Comparison of ENCODE assay signal across 22 cellular contexts in the genomic region with DNA sequence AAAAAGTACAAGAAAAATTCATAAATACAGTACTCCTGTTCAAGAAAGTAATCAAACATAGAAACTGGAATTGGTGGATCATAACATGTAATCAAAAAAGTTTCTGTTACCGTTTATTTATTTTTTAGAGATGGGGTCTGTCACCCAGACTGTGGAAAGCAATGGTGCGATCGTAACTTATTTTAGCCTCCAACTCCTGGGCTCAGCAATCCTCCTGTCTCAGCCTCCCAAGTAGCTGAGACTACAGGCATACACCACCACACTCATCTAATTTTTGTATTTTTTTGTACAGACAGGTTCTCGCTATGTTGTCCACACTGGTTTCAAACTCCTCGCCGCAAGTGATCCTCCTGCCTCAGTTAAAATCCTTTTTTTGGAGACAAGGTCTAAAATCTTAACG.
"Had no signal": no experiment of that assay in that cellular context is flagged by ENCODE, and none has a peak within 500 bp of the region (broad histone marks: within the 10 kb centered on the region; RNA-seq: fewer than 3 reads in every experiment).

No MANE protein-coding gene starts in this region.

- H3K27ac Mint-ChIP-seq: activated CD8-positive, alpha-beta T cell treated with anti-CD3 and anti-CD28 coated beads for 36 hours; activated naive CD4-positive, alpha-beta T cell treated with anti-CD3 and anti-CD28 coated beads, Interleukin-2, amount 50 U/mL, for 24 hours; nephron; progenitor cell of endocrine pancreas; stimulated activated naive CD8-positive, alpha-beta T cell treated with anti-CD3 and anti-CD28 coated beads, Interleukin-15, Interleukin-2, amounts not matched to agents 100 ng/mL and 50 ng/mL, for 24 hours; WTC11 had no signal

- DNase-seq: activated CD4-positive, alpha-beta T cell treated with anti-CD3 and anti-CD28 coated beads for 48 hours; activated CD8-positive, alpha-beta T cell treated with anti-CD3 and anti-CD28 coated beads for 36 hours; activated effector memory CD4-positive, alpha-beta T cell treated with Interleukin-2 at 50 U/mL for 16 hours; activated T-cell treated with anti-CD3 and anti-CD28 coated beads, Interleukin-2, amount 50 U/mL, for 4 hours; adrenal gland; effector memory CD4-positive, alpha-beta T cell; left lung; nucleus accumbens; stimulated activated CD4-positive, alpha-beta T cell treated with anti-CD3 and anti-CD28 coated beads, Interleukin-4, amount 100 ng/mL, for 4 hours; stimulated activated CD8-positive, alpha-beta memory T cell treated with anti-CD3 and anti-CD28 coated beads, Interleukin-4, amount 100 ng/mL, for 48 hours; SW 1271; uterus had no signal

- H3K27me3 Mint-ChIP-seq: activated CD8-positive, alpha-beta T cell treated with anti-CD3 and anti-CD28 coated beads for 36 hours; activated naive CD4-positive, alpha-beta T cell treated with anti-CD3 and anti-CD28 coated beads, Interleukin-2, amount 50 U/mL, for 24 hours; central memory CD8-positive, alpha-beta T cell; progenitor cell of endocrine pancreas; stimulated activated naive CD8-positive, alpha-beta T cell treated with anti-CD3 and anti-CD28 coated beads, Interleukin-15, Interleukin-2, amounts not matched to agents 100 ng/mL and 50 ng/mL, for 24 hours had no signal

- H3K9me3 Mint-ChIP-seq: activated CD8-positive, alpha-beta T cell treated with anti-CD3 and anti-CD28 coated beads for 36 hours; activated naive CD4-positive, alpha-beta T cell treated with anti-CD3 and anti-CD28 coated beads, Interleukin-2, amount 50 U/mL, for 24 hours; activated T-cell treated with anti-CD3 and anti-CD28 coated beads, Interleukin-2, amount 50 U/mL, for 4 hours; central memory CD8-positive, alpha-beta T cell; nephron; stimulated activated naive CD8-positive, alpha-beta T cell treated with anti-CD3 and anti-CD28 coated beads, Interleukin-15, Interleukin-2, amounts not matched to agents 100 ng/mL and 50 ng/mL, for 24 hours had no signal

- H3K27me3 ChIP-seq: adrenal gland, gastroesophageal sphincter, left lung, right atrium auricular region, tibial nerve, uterus had no signal

- H3K4me3 Mint-ChIP-seq: activated CD8-positive, alpha-beta T cell treated with anti-CD3 and anti-CD28 coated beads for 36 hours; activated naive CD4-positive, alpha-beta T cell treated with anti-CD3 and anti-CD28 coated beads, Interleukin-2, amount 50 U/mL, for 24 hours; activated T-cell treated with anti-CD3 and anti-CD28 coated beads, Interleukin-2, amount 50 U/mL, for 4 hours; central memory CD8-positive, alpha-beta T cell; nephron; stimulated activated naive CD8-positive, alpha-beta T cell treated with anti-CD3 and anti-CD28 coated beads, Interleukin-15, Interleukin-2, amounts not matched to agents 100 ng/mL and 50 ng/mL, for 24 hours; WTC11 had no signal

- H3K36me3 ChIP-seq: adrenal gland, gastroesophageal sphincter, left lung, right atrium auricular region, tibial nerve, uterus had no signal

- H3K4me3 ChIP-seq: adrenal gland, gastroesophageal sphincter, left lung, right atrium auricular region, smooth muscle cell, tibial nerve, uterus had no signal

- H3K27ac ChIP-seq: left lung had no signal

- H3K9me3 ChIP-seq: adrenal gland, gastroesophageal sphincter, left lung, right atrium auricular region, tibial nerve, uterus had no signal

- ATAC-seq: activated CD8-positive, alpha-beta T cell treated with anti-CD3 and anti-CD28 coated beads for 36 hours; activated T-cell treated with anti-CD3 and anti-CD28 coated beads, Interleukin-2, amount 50 U/mL, for 4 hours; gastroesophageal sphincter; left lung; WTC11 had no signal

- H3K4me2 ChIP-seq: smooth muscle cell had no signal
